23 cellular contexts compared by ENCODE assay signal in genomic region chr3:78736863-78737262, GRCh38.
DNase-seq lines count a peak whose midpoint lies in the region; ATAC-seq, FAIRE-seq and TF ChIP-seq lines count a peak whose summit lies in the region.
"Had no signal": no experiment of that assay in that cellular context is flagged by ENCODE, and none has a peak within 500 bp of the region (broad histone marks: within the 10 kb centered on the region; RNA-seq: fewer than 3 reads in every experiment).

No MANE protein-coding gene starts in this region.

- no peak for TF ChIP-seq POLR2A in GM12878 (IDR thresholded peaks at IDR 0.05; ENCODE audit: low read depth, low read length)
- TF ChIP-seq POLR2A in stomach (IDR thresholded peaks at IDR 0.05), result no peak
- TF ChIP-seq POLR2A in H54 (IDR thresholded peaks at IDR 0.05; ENCODE audit: low read depth, low read length), result no peak

- no peaks in the 10 kb centered on the region for H3K79me2 ChIP-seq in GM12878 (ENCODE audit: control insufficient read depth, insufficient read depth, low read length)

- intact Hi-C loops in GM12878 (cut with micrococcal nuclease; ENCODE audit: unreplicated experiment) (loop anchor here (2.0 kb wide), 1 partner anchor 94 kb away; no protein-coding TSS in a partner anchor), stomach (cut with DNase I; ENCODE audit: low total_unique reads) (no loop called here), lower lobe of right lung (cut with DNase I) (no loop called here)

- no peak overlapping the region for H3K4me3 ChIP-seq in GM12878
- no peak overlapping the region for H3K4me3 ChIP-seq in stomach
- no peak overlapping the region for H3K4me3 ChIP-seq in lower lobe of right lung
- H3K4me3 ChIP-seq: coronary artery, heart right ventricle, MG63, thoracic aorta had no signal

- FAIRE-seq in D721Med (lab: Jason Lieb, UNC) (peak; percentile 81), GM12878 (lab: Jason Lieb, UNC) (no peak), H54 (lab: Jason Lieb, UNC) (no peak)
- FAIRE-seq: endothelial cell of umbilical vein, islet of Langerhans, TTC549 had no signal

- BruUV-seq in GM12878 (replicated peaks; lab: Mats Ljungman, UMichigan), result no TSS peak

- H3K27ac ChIP-seq in GM12878 (ENCODE audit: control insufficient read depth, insufficient read depth), result peak overlapping the region; percentile 33; the same call in 1 of the 2 replicates
- H3K27ac ChIP-seq in foreskin keratinocyte, result peak overlapping the region; percentile 68
- no peak overlapping the region for H3K27ac ChIP-seq in stomach
- no peak overlapping the region for H3K27ac ChIP-seq in lower lobe of right lung
- H3K27ac ChIP-seq: coronary artery, heart right ventricle, thoracic aorta had no signal

- no peak for TF ChIP-seq EP300 in GM12878 (IDR thresholded peaks at IDR 0.05; ENCODE audit: borderline replicate concordance in 1 of 2, control insufficient read depth in 1 of 2, low read depth in 2 of 2, low read length in 2 of 2)
- TF ChIP-seq EP300 in stomach (IDR thresholded peaks at IDR 0.05), result no peak

- no peak overlapping the region for H3K4me2 ChIP-seq in GM12878 (ENCODE audit: control insufficient read depth, insufficient read depth)

- DNase-seq in D721Med (ENCODE audit: insufficient read length, low spot score) (no peak), GM12878 (ENCODE audit: low read depth, low spot score) (peak; percentile 85), foreskin keratinocyte (peak; percentile 87 to 94), stomach (no peak), germinal center (ENCODE audit: low spot score) (no peak), lower lobe of right lung (no peak), H54 (ENCODE audit: insufficient read length, low spot score) (no peak)
- DNase-seq: activated CD4-positive, alpha-beta T cell treated with anti-CD3 and anti-CD28 coated beads, Interleukin-2, amount 10 ng/mL, durations not matched to agents 24 days and 14 days; activated CD8-positive, alpha-beta memory T cell treated with anti-CD3 and anti-CD28 coated beads, Interleukin-2, amount 50 U/mL, for 48 hours; BE2C; Caco-2; heart right ventricle; MG63; naive thymus-derived CD8-positive, alpha-beta T cell; NCI-H774; small intestine; stimulated activated CD4-positive, alpha-beta T cell treated with anti-CD3 and anti-CD28 coated beads, Interleukin-4, amount 100 ng/mL, for 4 hours had no signal

- H3K9ac ChIP-seq in GM12878 (ENCODE audit: control insufficient read depth, insufficient read depth, low read length), result no peak overlapping the region

- TF ChIP-seq CTCF in D721Med (IDR thresholded peaks at IDR 0.05; ENCODE audit: insufficient read depth, missing control alignments) (no peak), GM12878 (IDR thresholded peaks at IDR 0.05 in 2 of 3, conservative IDR thresholded peaks at IDR 0.05 in 1 of 3; ENCODE audit: control insufficient read depth in 2 of 3, extremely low read depth in 1 of 3, insufficient read depth in 1 of 3, low read depth in 3 of 3, low read length in 3 of 3) (no peak), foreskin keratinocyte (conservative IDR thresholded peaks at IDR 0.05) (no peak), stomach (IDR thresholded peaks at IDR 0.05) (no peak), lower lobe of right lung (IDR thresholded peaks at IDR 0.05) (no peak)

- POLR2A ChIA-PET in GM12878 (lab: Charles Lee), result interaction anchor here (0.5 kb wide), 1 partner anchor 33 kb away, joined by 9 read pairs; no protein-coding TSS in a partner anchor

- H2AFZ ChIP-seq in GM12878 (ENCODE audit: control insufficient read depth, low read depth, low read length), result no peak overlapping the region

- no peaks in the 10 kb centered on the region for H3K4me1 ChIP-seq in GM12878 (ENCODE audit: control insufficient read depth, insufficient read depth, low read length)
- H3K4me1 ChIP-seq in foreskin keratinocyte, result peaks cover 8% of the 10 kb centered on the region
- H3K4me1 ChIP-seq in stomach, result no peaks in the 10 kb centered on the region
- no peaks in the 10 kb centered on the region for H3K4me1 ChIP-seq in lower lobe of right lung
- H3K4me1 ChIP-seq: Caco-2 had no signal

- in situ Hi-C loops in GM12878 (cut with MboI), result no loop called here

- 0% methylated on average over 2 of the region's 2 CpGs for whole genome bisulfite sequencing in GM12878 (ENCODE audit: insufficient coverage, insufficient replicate concordance, low lambda C conversion rate, missing lambda C conversion rate)
- WGBS in stomach, 5 donors, result 85 to 98% (median 90%) methylated on average over 2 of the region's 2 CpGs

- H3K36me3 ChIP-seq in GM12878 (ENCODE audit: control insufficient read depth in 2 of 2, insufficient read depth in 2 of 2, low read length in 1 of 2), result no peaks in the 10 kb centered on the region
- no peaks in the 10 kb centered on the region for H3K36me3 ChIP-seq in stomach
- no peaks in the 10 kb centered on the region for H3K36me3 ChIP-seq in lower lobe of right lung
- H3K36me3 ChIP-seq: BE2C, heart right ventricle, MG63, thoracic aorta had no signal

- H3K9me3 ChIP-seq in GM12878 (replicated peaks; ENCODE audit: control insufficient read depth, insufficient read depth, low read length) (no peaks in the 10 kb centered on the region; the same call in 1 of the 3 replicates), stomach (no peaks in the 10 kb centered on the region), lower lobe of right lung (no peaks in the 10 kb centered on the region)
- H3K9me3 ChIP-seq: BE2C, Caco-2, heart right ventricle, MG63, thoracic aorta had no signal

- SMC1A ChIA-PET in GM12878 (lab: Charles Lee; ENCODE audit: uncharacterized antibody, unreplicated experiment), result interaction anchor here (1.1 to 1.9 kb wide), 5 partner anchors 15 to 134 kb away, joined by 3 to 7 read pairs (median 4); no protein-coding TSS in a partner anchor

- no peak for TF ChIP-seq RAD21 in GM12878 (IDR thresholded peaks at IDR 0.05; ENCODE audit: insufficient read depth, low read depth, low read length)

- CTCF ChIA-PET in GM12878 (lab: Yijun Ruan, JAX), result no interaction called here

- no peaks in the 10 kb centered on the region for H3K27me3 ChIP-seq in GM12878 (replicated peaks in 1 of 2; ENCODE audit: control insufficient read depth in 2 of 2, insufficient read depth in 2 of 2, low read length in 1 of 2)
- H3K27me3 ChIP-seq in foreskin keratinocyte, result no peaks in the 10 kb centered on the region
- H3K27me3 ChIP-seq in stomach, result no peaks in the 10 kb centered on the region
- H3K27me3 ChIP-seq in lower lobe of right lung (ENCODE audit: low read depth), result no peaks in the 10 kb centered on the region
- H3K27me3 ChIP-seq: BE2C, heart right ventricle, MG63 had no signal

- H4K20me1 ChIP-seq in GM12878 (ENCODE audit: control insufficient read depth, insufficient read depth), result no peaks in the 10 kb centered on the region

- ATAC-seq in HG02610 (IDR thresholded peaks at IDR 0.05; ENCODE audit: unreplicated experiment) (peak; percentile 82), GM12878 (peak; percentile 68), foreskin keratinocyte (peak; percentile 91), lower lobe of right lung (no peak)
- ATAC-seq: naive thymus-derived CD8-positive, alpha-beta T cell had no signal

- RAD21 ChIA-PET in GM12878 (lab: Charles Lee; ENCODE audit: unreplicated experiment), result interaction anchor here (1.2 to 2.3 kb wide), 5 partner anchors 81 to 268 kb away, joined by 3 to 7 read pairs (median 3); no protein-coding TSS in a partner anchor

TF ChIP-seq in GM12878, 131 proteins besides CTCF, POLR2A, EP300 and RAD21 (continues in another document):
- TF ChIP-seq ATF7 (IDR thresholded peaks at IDR 0.05; ENCODE audit: low read depth) (peak; percentile 67), KDM1A (IDR thresholded peaks at IDR 0.05; ENCODE audit: borderline replicate concordance) (no peak), YBX1 (IDR thresholded peaks at IDR 0.05) (0 out of 2 replicates have a peak, but pooled peaks have one; percentile 15), E4F1 (IDR thresholded peaks at IDR 0.05; ENCODE audit: borderline replicate concordance, partially characterized antibody) (no peak), JUNB (IDR thresholded peaks at IDR 0.05) (no peak), E2F8 (IDR thresholded peaks at IDR 0.05; ENCODE audit: low read depth, partially characterized antibody) (peak; percentile 42), MTA2 (IDR thresholded peaks at IDR 0.05; ENCODE audit: low read depth) (peak; percentile 54), GATAD2B (conservative IDR thresholded peaks at IDR 0.05; ENCODE audit: low read depth) (peak; percentile 64)

Comparison
In these comparisons a context has a peak if more than half of its experiments do, and no peak if none do; other contexts are left out.
1. DNase-seq: peak in GM12878 (single experiment) and foreskin keratinocyte (2 of 2); none in D721Med (single experiment), stomach (single experiment), germinal center (single experiment), lower lobe of right lung (single experiment) and H54 (single experiment).
2. ATAC-seq: peak in HG02610 (single experiment), GM12878 (single experiment) and foreskin keratinocyte (single experiment); none in lower lobe of right lung (0 of 2).
3. H3K27ac ChIP-seq: peak in GM12878 (single experiment) and foreskin keratinocyte (single experiment); none in stomach (0 of 5) and lower lobe of right lung (single experiment).